In genomic region chr2:112275314-112275886, GRCh38 we compare ENCODE assay signal across 8 cellular contexts. TPM values are rescaled to one million over a fixed set of nuclear protein-coding genes. Genes with fewer than 3 reads are reported as not detected.
DNase-seq lines count a peak whose midpoint lies in the region; ATAC-seq and TF ChIP-seq lines count a peak whose summit lies in the region.

Gene ZC3H6, plus strand, starts transcription at chr2:112275597. Its CDS starts 398 bp downstream, at chr2:112275995.

- DNase-seq in ELF-1 (ENCODE audit: low read depth, low spot score) (peak; percentile 98), H4 (ENCODE audit: low spot score) (peak; percentile 91), LoVo (ENCODE audit: low spot score) (peak; percentile 98), RWPE2 (ENCODE audit: low spot score) (peak; percentile 93), fibroblast of the aortic adventitia (ENCODE audit: low read depth) (peak; percentile 98), stomach (peak; percentile 99)
- peak; percentile 100 for DNase-seq in activated effector memory CD4-positive, alpha-beta T cell treated with anti-CD3 and anti-CD28 coated beads, Interleukin-2, amount 50 U/mL, for 16 hours

- TF ChIP-seq POLR2A in stomach (IDR thresholded peaks at IDR 0.05), result peak in 2 of 4 donors; percentile 80 to 85

- no peak for TF ChIP-seq RAD21 in neural cell (conservative IDR thresholded peaks at IDR 0.05)

- TF ChIP-seq CTCF in RWPE2 (IDR thresholded peaks at IDR 0.05; ENCODE audit: poor library complexity, severe bottlenecking) (peak; percentile 4), fibroblast of the aortic adventitia (IDR thresholded peaks at IDR 0.05; ENCODE audit: insufficient read depth, low read length) (no peak), neural cell (IDR thresholded peaks at IDR 0.05; ENCODE audit: poor library complexity, severe bottlenecking) (peak; percentile 41), stomach (IDR thresholded peaks at IDR 0.05) (peak in 3 of 7 experiments; percentile 12 to 48 (median 34))

- H3K4me3 ChIP-seq in RWPE2 (ENCODE audit: severe bottlenecking) (peak within 1 kb of the TSS; percentile 93), fibroblast of the aortic adventitia (ENCODE audit: low read depth, low read length) (peak within 1 kb of the TSS; percentile 89), neural cell (ENCODE audit: low read length) (peak within 1 kb of the TSS; percentile 94), stomach (peak within 1 kb of the TSS; percentile 62 to 94 (median 78))

- intact Hi-C loops in stomach (cut with DNase I; ENCODE audit: low total_unique reads), result no loop called here

- H4K20me1 ChIP-seq in neural cell (ENCODE audit: insufficient read depth), result no peaks in the 10 kb centered on the region

- H3K79me2 ChIP-seq in neural cell (replicated peaks; ENCODE audit: insufficient read depth, low read length), result peaks cover 4% of the 10 kb centered on the region

- ATAC-seq in RWPE2 (ENCODE audit: low read depth), result peak; percentile 96

- no peaks in the 10 kb centered on the region for H3K9me2 ChIP-seq in neural cell (ENCODE audit: insufficient read depth, low read length)

- peak within 1 kb of the TSS; percentile 82 for H2AFZ ChIP-seq in neural cell (ENCODE audit: low read depth, low read length)

- TF ChIP-seq EP300 in neural cell (conservative IDR thresholded peaks at IDR 0.05; ENCODE audit: poor library complexity, severe bottlenecking) (peak; percentile 73), stomach (IDR thresholded peaks at IDR 0.05) (no peak)

- H3K4me1 ChIP-seq in RWPE2 (ENCODE audit: insufficient read depth, poor library complexity, severe bottlenecking) (no peaks in the 10 kb centered on the region), stomach (peaks cover 0 to 28% (median 12%) of the 10 kb centered on the region in 4 donors)

- H3K27ac ChIP-seq in RWPE2 (ENCODE audit: poor library complexity, severe bottlenecking) (peak within 1 kb of the TSS; percentile 80), neural cell (ENCODE audit: low read length) (peak within 1 kb of the TSS; percentile 99), stomach (peak within 1 kb of the TSS; percentile 100)

- WGBS in stomach, 5 donors, result 0 to 1% (median 0%) methylated on average over 40 to 59 of the region's 59 CpGs

- H3K9me3 ChIP-seq in RWPE2 (ENCODE audit: severe bottlenecking), result no peaks in the 10 kb centered on the region
- no peaks in the 10 kb centered on the region for H3K9me3 ChIP-seq in neural cell (ENCODE audit: low read length)
- no peaks in the 10 kb centered on the region for H3K9me3 ChIP-seq in stomach

- no peaks in the 10 kb centered on the region for H3F3A ChIP-seq in neural cell (ENCODE audit: insufficient read depth, low read length, poor library complexity, severe bottlenecking)

- H3K4me2 ChIP-seq in neural cell (ENCODE audit: low read length), result peak within 1 kb of the TSS; percentile 79

- no peaks in the 10 kb centered on the region for H3K36me3 ChIP-seq in RWPE2 (ENCODE audit: low read depth)
- no peaks in the 10 kb centered on the region for H3K36me3 ChIP-seq in neural cell (ENCODE audit: insufficient read depth, low read length)
- no peaks in the 10 kb centered on the region for H3K36me3 ChIP-seq in stomach

- H3K27me3 ChIP-seq in RWPE2 (ENCODE audit: insufficient read depth, poor library complexity, severe bottlenecking) (no peaks in the 10 kb centered on the region), neural cell (ENCODE audit: insufficient read depth, low read depth, low read length) (no peaks in the 10 kb centered on the region), stomach (no peaks in the 10 kb centered on the region)

- peak within 1 kb of the TSS; percentile 100 for H3K9ac ChIP-seq in neural cell (ENCODE audit: low read length)

TF ChIP-seq in neural cell, 6 proteins besides CTCF, POLR2A, EP300 and RAD21:
- TF ChIP-seq TAF1 (IDR thresholded peaks at IDR 0.05; ENCODE audit: low read depth), result peak; percentile 96
- TF ChIP-seq MXI1 (conservative IDR thresholded peaks at IDR 0.05; ENCODE audit: poor library complexity, severe bottlenecking), result peak; percentile 54
- peak; percentile 97 for TF ChIP-seq REST (IDR thresholded peaks at IDR 0.05; ENCODE audit: borderline replicate concordance)
- no peak for TF ChIP-seq EZH2 (IDR thresholded peaks at IDR 0.05; ENCODE audit: borderline replicate concordance, insufficient read depth, low read length, poor library complexity, severe bottlenecking)
- TF ChIP-seq POLR2AphosphoS5 (IDR thresholded peaks at IDR 0.05), result peak; percentile 98
- peak; percentile 38 for TF ChIP-seq SMC3 (conservative IDR thresholded peaks at IDR 0.05; ENCODE audit: poor library complexity)
TF ChIP-seq in neural cell: peak in this region for 5.

RNA-seq across cellular contexts. Expression of gene ZC3H6, which starts in this region (rescaled TPM):
- 0.92 and 5.0 TPM in 2 replicates for total RNA-seq in H4 (2014; rRNA removed; shearing (Covaris generic))
- 2.9 and 7.5 TPM in 2 replicates for total RNA-seq in fibroblast of the aortic adventitia (ENCODE audit: low replicate concordance)
- polyA plus RNA-seq in neural cell, result 6.1 and 6.8 TPM in 2 replicates
- 26.1 and 34.5 TPM in 2 replicates for polyA minus RNA-seq in neural cell
- 10 to 100 TPM in 2 of 5 donors, 1 to 10 TPM in 3; 1.2 to 15.6 (median 8.0) TPM for total RNA-seq in stomach
- polyA plus RNA-seq in stomach, result 1 to 10 TPM in 2 of 3 donors, under 1 TPM in 1; 0.61 to 1.6 (median 1.2) TPM

Comparison
In these comparisons a context has a peak if more than half of its experiments do, and no peak if none do; other contexts are left out.
1. Peak in every context shown above with its lines: DNase-seq, ATAC-seq, H3K4me3 ChIP-seq and H3K27ac ChIP-seq.